Comparison of ENCODE assay signal across 16 cellular contexts in genomic region chr11:29260939-29261705, GRCh38.
A peak's percentile ranks its signal among the peaks of the same experiment; 100 is the strongest.
DNase-seq lines count a peak whose midpoint lies in the region; ATAC-seq and TF ChIP-seq lines count a peak whose summit lies in the region.
"Had no signal": no experiment of that assay in that cellular context is flagged by ENCODE, and none has a peak within 500 bp of the region (broad histone marks: within the 10 kb centered on the region; RNA-seq: fewer than 3 reads in every experiment).

No MANE protein-coding gene starts in this region.

- H3K27me3 Mint-ChIP-seq in CD8-positive, alpha-beta T cell (ENCODE audit: low read depth), result no peaks in the 10 kb centered on the region
- H3K27me3 Mint-ChIP-seq: activated B cell treated with CpG ODN at 0.5 μM for 24 hours; CD4-positive, CD25-positive, alpha-beta regulatory T cell had no signal

- TF ChIP-seq CTCF in AG10803 (conservative IDR thresholded peaks at IDR 0.05; ENCODE audit: low read length), result no peak
- peak; percentile 22 to 46 (median 36); a peak in 5 of 6 replicates for TF ChIP-seq CTCF in HCT116 (IDR thresholded peaks at IDR 0.05 in 2 of 3, conservative IDR thresholded peaks at IDR 0.05 in 1 of 3; ENCODE audit: borderline replicate concordance in 1 of 3, insufficient read depth in 1 of 3, low read depth in 2 of 3, low read length in 2 of 3)
- 0 out of 2 replicates have a peak, but pooled peaks have one; percentile 17 for TF ChIP-seq CTCF in WERI-Rb-1 (IDR thresholded peaks at IDR 0.05; ENCODE audit: low read depth, low read length)
- TF ChIP-seq CTCF in CD8-positive, alpha-beta T cell (IDR thresholded peaks at IDR 0.05), result no peak
- TF ChIP-seq CTCF in GM13977 (IDR thresholded peaks at IDR 0.05; ENCODE audit: extremely low read depth, insufficient read depth, missing control alignments), result no peak
- TF ChIP-seq CTCF in spleen (IDR thresholded peaks at IDR 0.05 in 8 of 11, conservative IDR thresholded peaks at IDR 0.05 in 3 of 11), result no peak

- H3K27ac Mint-ChIP-seq in CD8-positive, alpha-beta T cell, result no peak overlapping the region
- H3K27ac Mint-ChIP-seq: activated B cell treated with CpG ODN at 0.5 μM for 24 hours; CD4-positive, CD25-positive, alpha-beta regulatory T cell had no signal

- no peaks in the 10 kb centered on the region for H3K9me2 ChIP-seq in HCT116 (ENCODE audit: insufficient read depth)

- H3K79me2 ChIP-seq in HCT116 (ENCODE audit: insufficient read depth, low read length), result no peaks in the 10 kb centered on the region
- H3K79me2 ChIP-seq: parathyroid adenoma had no signal

- WGBS in spleen, 5 donors, result 72 to 92% (median 83%) methylated on average over 3 of the region's 3 CpGs

- no peaks in the 10 kb centered on the region for H3K9me3 ChIP-seq in HCT116 (ENCODE audit: control insufficient read depth in 1 of 2, insufficient read depth in 1 of 2, low read depth in 1 of 2, low read length in 2 of 2)
- peaks cover 7% of the 10 kb centered on the region for H3K9me3 ChIP-seq in WERI-Rb-1 (ENCODE audit: severe bottlenecking)
- no peaks in the 10 kb centered on the region for H3K9me3 ChIP-seq in CD8-positive, alpha-beta T cell (ENCODE audit: low read length)
- peaks cover 0 to 9% (median 0%) of the 10 kb centered on the region in 8 donors for H3K9me3 ChIP-seq in spleen

- BruUV-seq in HCT116 (replicated peaks; lab: Mats Ljungman, UMichigan), result no TSS peak

- H3K9ac ChIP-seq in HCT116 (ENCODE audit: low read length), result no peak overlapping the region
- H3K9ac ChIP-seq: parathyroid adenoma had no signal

- H3K36me3 ChIP-seq in HCT116 (ENCODE audit: control insufficient read depth in 1 of 2, insufficient read depth in 2 of 2, low read length in 2 of 2) (no peaks in the 10 kb centered on the region), WERI-Rb-1 (no peaks in the 10 kb centered on the region), spleen (no peaks in the 10 kb centered on the region)
- H3K36me3 ChIP-seq in CD8-positive, alpha-beta T cell (ENCODE audit: insufficient read depth, low read length), result no peaks in the 10 kb centered on the region
- H3K36me3 ChIP-seq: cardiac muscle cell had no signal

- RAD21 ChIA-PET in HCT116 (lab: Charles Lee; ENCODE audit: low non-redundant PET in 1 of 2, low total read pairs in 2 of 2, uncharacterized antibody in 2 of 2, unreplicated experiment in 2 of 2), result interaction anchor here in 1 of 2 experiments (1.0 kb wide), 1 partner anchor 68 kb away, joined by 3 read pairs; no protein-coding TSS in a partner anchor

- H3K4me1 ChIP-seq in HCT116 (ENCODE audit: control insufficient read depth in 1 of 2, insufficient read depth in 2 of 2, low read length in 2 of 2), result peaks cover 0 to 13% of the 10 kb centered on the region in 2 experiments; a peak in 2 of 4 replicates
- H3K4me1 ChIP-seq in CD8-positive, alpha-beta T cell (ENCODE audit: insufficient read depth, low read length), result no peaks in the 10 kb centered on the region
- no peaks in the 10 kb centered on the region for H3K4me1 ChIP-seq in spleen
- H3K4me1 ChIP-seq: parathyroid adenoma had no signal

- H3K9me3 Mint-ChIP-seq in CD8-positive, alpha-beta T cell, result peaks cover 27% of the 10 kb centered on the region

- H4K20me1 ChIP-seq in HCT116 (ENCODE audit: insufficient read depth), result no peaks in the 10 kb centered on the region

- in situ Hi-C loops in GM13977 (cut with MboI; ENCODE audit: low pct_unique_long_range_greater_than_20kb, low sequenced_read_pairs, unreplicated experiment), result no loop called here

- no peaks in the 10 kb centered on the region for H3K4me1 Mint-ChIP-seq in CD8-positive, alpha-beta T cell (ENCODE audit: low read depth)
- H3K4me1 Mint-ChIP-seq: activated B cell treated with CpG ODN at 0.5 μM for 24 hours; CD4-positive, CD25-positive, alpha-beta regulatory T cell had no signal

- no peak overlapping the region for H3K27ac ChIP-seq in HCT116 (ENCODE audit: low read depth, low read length)
- peak overlapping the region; percentile 61 for H3K27ac ChIP-seq in WERI-Rb-1
- H3K27ac ChIP-seq in CD8-positive, alpha-beta T cell (ENCODE audit: low read depth, low read length), result no peak overlapping the region
- H3K27ac ChIP-seq in spleen, result no peak overlapping the region
- H3K27ac ChIP-seq: cardiac muscle cell, parathyroid adenoma had no signal

- no peaks in the 10 kb centered on the region for H3K27me3 ChIP-seq in HCT116 (ENCODE audit: insufficient read depth, low read length)
- no peaks in the 10 kb centered on the region for H3K27me3 ChIP-seq in WERI-Rb-1 (ENCODE audit: insufficient read depth, low read depth, severe bottlenecking)
- no peaks in the 10 kb centered on the region for H3K27me3 ChIP-seq in CD8-positive, alpha-beta T cell (ENCODE audit: insufficient read depth, low read length)
- H3K27me3 ChIP-seq in spleen (replicated peaks in 1 of 7), result no peaks in the 10 kb centered on the region
- H3K27me3 ChIP-seq: cardiac muscle cell had no signal

- POLR2A ChIA-PET in HCT116 (lab: Charles Lee), result interaction anchor here (1.0 to 1.4 kb wide), 2 partner anchors 11 to 32 kb away, joined by 3 read pairs; no protein-coding TSS in a partner anchor
- POLR2A ChIA-PET in CD8-positive, alpha-beta T cell (lab: Charles Lee), result no interaction called here

- H3K36me3 Mint-ChIP-seq in CD8-positive, alpha-beta T cell, result no peaks in the 10 kb centered on the region
- H3K36me3 Mint-ChIP-seq: CD4-positive, CD25-positive, alpha-beta regulatory T cell had no signal

- no peak overlapping the region for H2AFZ ChIP-seq in HCT116 (ENCODE audit: low read depth, low read length, poor library complexity, severe bottlenecking)
- H2AFZ ChIP-seq: parathyroid adenoma had no signal

- CTCF ChIA-PET in HCT116 (lab: Charles Lee), result interaction anchor here (0.8 to 2.1 kb wide), 5 partner anchors 10 to 1562 kb away, joined by 3 to 18 read pairs (median 4); no protein-coding TSS in a partner anchor
- CTCF ChIA-PET in CD8-positive, alpha-beta T cell (lab: Charles Lee), result interaction anchor here (1.1 kb wide), 1 partner anchor 196 kb away, joined by 3 read pairs; no protein-coding TSS in a partner anchor

- ATAC-seq in HCT116, result peak; percentile 100
- no peak for ATAC-seq in CD8-positive, alpha-beta T cell

- TF ChIP-seq RAD21 in HCT116 (IDR thresholded peaks at IDR 0.05; ENCODE audit: low read depth), result peak; percentile 55

- H3K4me3 ChIP-seq in AG10803 (ENCODE audit: low read length), result no peak overlapping the region
- no peak overlapping the region for H3K4me3 ChIP-seq in HCT116 (replicated peaks in 1 of 2; ENCODE audit: low read depth in 1 of 2, low read length in 2 of 2)
- H3K4me3 ChIP-seq in WERI-Rb-1 (ENCODE audit: low read depth, low read length), result no peak overlapping the region
- H3K4me3 ChIP-seq in CD8-positive, alpha-beta T cell (ENCODE audit: low read depth, low read length), result no peak overlapping the region
- no peak overlapping the region for H3K4me3 ChIP-seq in spleen
- H3K4me3 ChIP-seq: cardiac muscle cell, lung had no signal

- no peak overlapping the region for H3K4me3 Mint-ChIP-seq in CD8-positive, alpha-beta T cell
- H3K4me3 Mint-ChIP-seq: activated B cell treated with CpG ODN at 0.5 μM for 24 hours; CD4-positive, CD25-positive, alpha-beta regulatory T cell had no signal

- intact Hi-C loops in HCT116 (cut with micrococcal nuclease), result no loop called here
- intact Hi-C loops in CD8-positive, alpha-beta T cell (cut with DNase I, micrococcal nuclease), result no loop called here
- intact Hi-C loops in spleen (cut with DNase I; ENCODE audit: low total_unique reads), result no loop called here

- H3K4me2 ChIP-seq in HCT116 (ENCODE audit: low read length), result peak overlapping the region; percentile 51

- DNase-seq in AG10803 (ENCODE audit: low read depth), result peak; percentile 25
- peak; percentile 76 for DNase-seq in HCT116 (ENCODE audit: low read depth, low spot score)
- DNase-seq in WERI-Rb-1, result no peak
- DNase-seq in islet precursor cell, result peak; percentile 82
- DNase-seq in CD8-positive, alpha-beta T cell, result no peak
- DNase-seq in NCI-H128 (lab: John Stamatoyannopoulos, UW; ENCODE audit: unreplicated experiment), result no peak
- DNase-seq in GM13977 (ENCODE audit: low spot score), result no peak
- no peak for DNase-seq in spleen
- DNase-seq: activated B cell treated with CpG ODN at 0.5 μM for 24 hours; activated T-cell treated with anti-CD3 and anti-CD28 coated beads, Interleukin-2, amount 50 U/mL, for 48 hours; CD4-positive, CD25-positive, alpha-beta regulatory T cell; foreskin melanocyte; NCI-H1436 treated with DMSO at 0.1 percent for 48 hours had no signal

- no peak for TF ChIP-seq POLR2A in HCT116 (IDR thresholded peaks at IDR 0.05; ENCODE audit: borderline replicate concordance, extremely low read depth, insufficient read depth, insufficient read length)
- no peak for TF ChIP-seq POLR2A in spleen (IDR thresholded peaks at IDR 0.05)

TF ChIP-seq in HCT116, 20 proteins besides CTCF, POLR2A, EP300 and RAD21 (continues in another document):
- TF ChIP-seq FOSL1 (IDR thresholded peaks at IDR 0.05; ENCODE audit: low read depth) (peak; percentile 83), JUND (IDR thresholded peaks at IDR 0.05) (peak; percentile 78), ATF3 (IDR thresholded peaks at IDR 0.05) (no peak), ELF1 (IDR thresholded peaks at IDR 0.05; ENCODE audit: borderline replicate concordance, low read depth) (no peak), EGR1 (IDR thresholded peaks at IDR 0.05; ENCODE audit: low read depth) (no peak), ZBTB33 (IDR thresholded peaks at IDR 0.05; ENCODE audit: extremely low read depth, insufficient replicate concordance, low read length) (no peak), POLR2AphosphoS5 (IDR thresholded peaks at IDR 0.05; ENCODE audit: low read depth, low read length) (peak; percentile 22; the same call in 1 of the 2 replicates), YY1 (IDR thresholded peaks at IDR 0.05; ENCODE audit: extremely low read depth, insufficient replicate concordance, low read depth, low read length) (no peak), CBX3 (IDR thresholded peaks at IDR 0.05; ENCODE audit: low read depth) (peak; percentile 78; the same call in 1 of the 2 replicates)

Comparison
In these comparisons a context has a peak if more than half of its experiments do, and no peak if none do; other contexts are left out.
1. DNase-seq: peak in AG10803 (single experiment), HCT116 (single experiment) and islet precursor cell (single experiment); none in WERI-Rb-1 (single experiment), CD8-positive, alpha-beta T cell (0 of 7), NCI-H128 (single experiment), GM13977 (single experiment) and spleen (single experiment).
2. CTCF ChIP-seq: peak in HCT116 (3 of 3) and WERI-Rb-1 (single experiment); none in AG10803 (single experiment), CD8-positive, alpha-beta T cell (single experiment), GM13977 (single experiment) and spleen (0 of 11).